17 cellular contexts compared by ENCODE assay signal in genomic region chr22:28889625-28890024, GRCh38. TPM values are rescaled to one million over a fixed set of nuclear protein-coding genes. Genes with fewer than 3 reads are reported as not detected.
A peak's percentile ranks its signal among the peaks of the same experiment; 100 is the strongest.
DNase-seq lines count a peak whose midpoint lies in the region; TF ChIP-seq lines count a peak whose summit lies in the region.
"Had no signal": no experiment of that assay in that cellular context is flagged by ENCODE, and none has a peak within 500 bp of the region (broad histone marks: within the 10 kb centered on the region; RNA-seq: fewer than 3 reads in every experiment).

No MANE protein-coding gene starts in this region.

- H3K9me3 ChIP-seq in sigmoid colon (no peaks in the 10 kb centered on the region), tibial artery (no peaks in the 10 kb centered on the region)
- H3K9me3 ChIP-seq: BLaER1 treated with 17β-estradiol and CSF1 and Interleukin-3, amounts not matched to agents 10 nM and 100 nM; HAP-1 had no signal

- H3K36me3 Mint-ChIP-seq in nephron progenitor cell (ENCODE audit: low read depth): no peaks in the 10 kb centered on the region
- H3K36me3 Mint-ChIP-seq: CD8-positive, alpha-beta T cell had no signal

- no peaks in the 10 kb centered on the region for H3K27me3 ChIP-seq in sigmoid colon
- no peaks in the 10 kb centered on the region for H3K27me3 ChIP-seq in tibial artery

- H3K4me1 ChIP-seq in sigmoid colon: peaks cover 0 to 52% (median 33%) of the 10 kb centered on the region in 4 donors
- peaks cover 0 to 20% (median 12%) of the 10 kb centered on the region in 4 donors for H3K4me1 ChIP-seq in tibial artery

- H3K9me3 Mint-ChIP-seq in nephron progenitor cell: no peaks in the 10 kb centered on the region
- H3K9me3 Mint-ChIP-seq: CD8-positive, alpha-beta T cell; IgD-negative memory B cell had no signal

- H3K4me1 Mint-ChIP-seq in nephron progenitor cell: peaks cover 78% of the 10 kb centered on the region

- TF ChIP-seq CTCF in GM12865 (IDR thresholded peaks at IDR 0.05; ENCODE audit: insufficient read depth, low read depth, low read length, missing control alignments): no peak
- no peak for TF ChIP-seq CTCF in nephron progenitor cell (IDR thresholded peaks at IDR 0.05)
- no peak for TF ChIP-seq CTCF in sigmoid colon (IDR thresholded peaks at IDR 0.05)
- no peak for TF ChIP-seq CTCF in tibial artery (IDR thresholded peaks at IDR 0.05)

- peak; percentile 21 for DNase-seq in GM12865 (ENCODE audit: low read depth)
- peak; percentile 68 for DNase-seq in Jurkat, Clone E6-1 (ENCODE audit: low read depth, low spot score)
- DNase-seq in nephron progenitor cell: no peak
- peak; percentile 8 for DNase-seq in sigmoid colon
- no peak for DNase-seq in tibial artery
- DNase-seq in inferior parietal cortex (ENCODE audit: extremely low spot score): no peak
- no peak for DNase-seq in NCI-H146 (lab: John Stamatoyannopoulos, UW)
- DNase-seq: CD8-positive, alpha-beta T cell; DMS 273 treated with DMSO at 0.1 percent for 48 hours; DMS53; DND-41; EL; GM23248 had no signal

- H3K27ac ChIP-seq in sigmoid colon (no peak overlapping the region), tibial artery (no peak overlapping the region)
- H3K27ac ChIP-seq: BLaER1 treated with 17β-estradiol and CSF1 and Interleukin-3, amounts not matched to agents 10 nM and 100 nM; GM23248 had no signal

- intact Hi-C loops in sigmoid colon (cut with DNase I) (no loop called here), tibial artery (cut with DNase I; ENCODE audit: low total_unique reads) (loop anchor here (10.0 kb wide), 2 partner anchors 65 to 375 kb away; partner anchors contain the start of genes EWSR1 and RHBDD3)

- no peaks in the 10 kb centered on the region for H3K36me3 ChIP-seq in sigmoid colon
- H3K36me3 ChIP-seq in tibial artery: no peaks in the 10 kb centered on the region
- H3K36me3 ChIP-seq: BLaER1 treated with 17β-estradiol and CSF1 and Interleukin-3, amounts not matched to agents 10 nM and 100 nM; HAP-1 had no signal

- TF ChIP-seq EP300 in sigmoid colon (IDR thresholded peaks at IDR 0.05): no peak

- peak overlapping the region; percentile 29 for H3K27ac Mint-ChIP-seq in nephron progenitor cell
- H3K27ac Mint-ChIP-seq: B cell; CD8-positive, alpha-beta T cell; IgD-negative memory B cell had no signal

- no peaks in the 10 kb centered on the region for H3K27me3 Mint-ChIP-seq in nephron progenitor cell (ENCODE audit: low read depth, poor library complexity)

- no peak overlapping the region for H3K4me3 Mint-ChIP-seq in nephron progenitor cell
- H3K4me3 Mint-ChIP-seq: B cell; CD8-positive, alpha-beta T cell; IgD-negative memory B cell had no signal

- H3K4me3 ChIP-seq in GM12865 (ENCODE audit: low read depth, low read length) (no peak overlapping the region), sigmoid colon (no peak overlapping the region), tibial artery (no peak overlapping the region)
- no peak overlapping the region for H3K4me3 ChIP-seq in Jurkat, Clone E6-1 (ENCODE audit: low read length)
- H3K4me3 ChIP-seq: BLaER1 treated with 17β-estradiol and CSF1 and Interleukin-3, amounts not matched to agents 10 nM and 100 nM; GM23248; HAP-1 had no signal

- TF ChIP-seq POLR2A in sigmoid colon (IDR thresholded peaks at IDR 0.05): no peak

- WGBS in sigmoid colon, 2 donors: 82 to 84% methylated on average over 6 of the region's 6 CpGs

RNA-seq across cellular contexts. Expression of gene ZNRF3, which starts 6.3 kb away (rescaled TPM):
- polyA plus RNA-seq in Jurkat, Clone E6-1 (2012; ENCODE audit: insufficient read depth, insufficient read length): 2.8 TPM
- 10 to 100 TPM in 2 of 4 donors, 1 to 10 TPM in 2; 8.9 to 13.6 (median 9.7) TPM for total RNA-seq in sigmoid colon
- 1 to 10 TPM in 1 of 3 donors, under 1 TPM in 2; 0.23 to 3.9 (median 0.60) TPM for polyA plus RNA-seq in sigmoid colon

Comparison
In these comparisons a context has a peak if more than half of its experiments do, and no peak if none do; other contexts are left out.
1. DNase-seq: peak in GM12865 (single experiment), Jurkat, Clone E6-1 (single experiment) and sigmoid colon (single experiment); none in nephron progenitor cell (single experiment), tibial artery (0 of 2), inferior parietal cortex (single experiment) and NCI-H146 (single experiment).